Comparison of ENCODE assay signal across 25 cellular contexts in genomic region chr12:62893276-62893675, GRCh38. TPM values are rescaled to one million over a fixed set of nuclear protein-coding genes. Genes with fewer than 3 reads are reported as not detected.
DNase-seq lines count a peak whose midpoint lies in the region; ATAC-seq, FAIRE-seq and TF ChIP-seq lines count a peak whose summit lies in the region.
"Had no signal": no experiment of that assay in that cellular context is flagged by ENCODE, and none has a peak within 500 bp of the region (broad histone marks: within the 10 kb centered on the region; RNA-seq: fewer than 3 reads in every experiment).

No MANE protein-coding gene starts in this region.

- no peaks in the 10 kb centered on the region for H3K27me3 Mint-ChIP-seq in type B pancreatic cell
- H3K27me3 Mint-ChIP-seq: CD4-positive, alpha-beta T cell had no signal

- H3K27ac Mint-ChIP-seq in type B pancreatic cell, result peak overlapping the region; percentile 31
- H3K27ac Mint-ChIP-seq: CD4-positive, alpha-beta T cell had no signal

- WGBS in pancreas, 2 donors, result 95 to 98% methylated on average over 1 of the region's 1 CpG

- H3K9me3 ChIP-seq in pancreas, result no peaks in the 10 kb centered on the region
- H3K9me3 ChIP-seq: A549, MG63, SJSA1 had no signal

- peaks cover 0 to 13% (median 9%) of the 10 kb centered on the region in 3 donors for H3K4me1 ChIP-seq in pancreas

- DNase-seq in Daoy (ENCODE audit: low read depth) (peak; percentile 24), M059J (ENCODE audit: low read depth) (peak; percentile 49), glomerular visceral epithelial cell (ENCODE audit: extremely low spot score) (peak; percentile 36), type B pancreatic cell (ENCODE audit: extremely low spot score, unreplicated experiment) (no peak), pancreas (no peak), caudate nucleus (lab: John Stamatoyannopoulos, UW) (no peak)
- DNase-seq in stimulated activated CD4-positive, alpha-beta T cell treated with anti-CD3 and anti-CD28 coated beads, Interleukin-2, amount 100 ng/mL, for 24 hours, result no peak
- DNase-seq: AML-193; Calu3; CD4-positive, alpha-beta T cell; GOT3; HCEC 1CT; Karpas-422; MG63; NCI-H1105 treated with DMSO at 0.1 percent for 48 hours; NCI-H2029; NCI-H2227 treated with DMSO at 0.1 percent for 48 hours; NCI-H526 treated with DMSO at 0.1 percent for 48 hours; Right ventricle myocardium superior; RPMI8226 had no signal

- H3K4me3 Mint-ChIP-seq in type B pancreatic cell, result no peak overlapping the region
- H3K4me3 Mint-ChIP-seq: CD4-positive, alpha-beta T cell had no signal

- no peaks in the 10 kb centered on the region for H3K27me3 ChIP-seq in pancreas
- H3K27me3 ChIP-seq: MG63, SJSA1 had no signal

- TF ChIP-seq CTCF in type B pancreatic cell (conservative IDR thresholded peaks at IDR 0.05) (no peak), pancreas (IDR thresholded peaks at IDR 0.05) (no peak)

- no peaks in the 10 kb centered on the region for H3K36me3 ChIP-seq in pancreas
- H3K36me3 ChIP-seq: BLaER1 treated with 17β-estradiol and CSF1 and Interleukin-3, amounts not matched to agents 10 nM and 100 nM; MG63; SJSA1 had no signal

- H3K36me3 Mint-ChIP-seq in type B pancreatic cell, result peaks cover 18% of the 10 kb centered on the region

- no peak overlapping the region for H3K4me3 ChIP-seq in pancreas
- H3K4me3 ChIP-seq: A549; BLaER1 treated with 17β-estradiol and CSF1 and Interleukin-3, amounts not matched to agents 10 nM and 100 nM; MG63; PC-9; SJSA1 had no signal

- peaks cover 8% of the 10 kb centered on the region for H3K9me3 Mint-ChIP-seq in type B pancreatic cell
- H3K9me3 Mint-ChIP-seq: CD4-positive, alpha-beta T cell had no signal

- no peak for FAIRE-seq in pancreas (lab: Jason Lieb, UNC)
- FAIRE-seq: A549, G401.6 had no signal

- no peak for ATAC-seq in pancreas
- ATAC-seq: A549 had no signal

- H3K27ac ChIP-seq in pancreas, result no peak overlapping the region
- no peak overlapping the region for H3K27ac ChIP-seq in caudate nucleus (ENCODE audit: low read depth, low read length)
- H3K27ac ChIP-seq: A549; BLaER1 treated with 17β-estradiol and CSF1 and Interleukin-3, amounts not matched to agents 10 nM and 100 nM; SJSA1 had no signal

- peaks cover 40% of the 10 kb centered on the region for H3K4me1 Mint-ChIP-seq in type B pancreatic cell (ENCODE audit: unreplicated experiment)

- intact Hi-C loops in pancreas (cut with DNase I), result no loop called here

RNA-seq across cellular contexts. Expression of gene PPM1H, which starts 41.7 kb away (rescaled TPM):
- total RNA-seq in Daoy (2014; rRNA removed; shearing (Covaris generic)), result 9.7 and 9.8 TPM in 2 replicates
- total RNA-seq in M059J (2014; rRNA removed; shearing (Covaris generic)), result 5.2 and 9.2 TPM in 2 replicates
- total RNA-seq in type B pancreatic cell (ENCODE audit: low replicate concordance) (31.0 and 78.9 TPM in 2 replicates), pancreas (10 to 100 TPM in 2 of 6 donors, 1 to 10 TPM in 4; 5.2 to 12.9 (median 6.3) TPM)
- 1 to 10 TPM; 1.7 to 3.6 TPM for polyA plus RNA-seq in pancreas
- total RNA-seq: CD4-positive, alpha-beta T cell had no signal

Comparison
In these comparisons a context has a peak if more than half of its experiments do, and no peak if none do; other contexts are left out.
1. DNase-seq: peak in Daoy (single experiment), M059J (single experiment) and glomerular visceral epithelial cell (single experiment); none in type B pancreatic cell (single experiment), pancreas (0 of 6), caudate nucleus (0 of 61) and stimulated activated CD4-positive, alpha-beta T cell treated with anti-CD3 and anti-CD28 coated beads, Interleukin-2, amount 100 ng/mL, for 24 hours (0 of 2).